In genomic region chr22:39739338-39740027, GRCh38 we compare ENCODE assay signal across 2 cellular contexts.
TF ChIP-seq lines count a peak whose summit lies in the region.

No MANE protein-coding gene starts in this region.

TF ChIP-seq in HepG2, 621 proteins besides CTCF, POLR2A, EP300 and RAD21:
- TF ChIP-seq MAFK (conservative IDR thresholded peaks at IDR 0.05 in 1 of 2, IDR thresholded peaks at IDR 0.05 in 1 of 2; ENCODE audit: low read length in 2 of 2) (peak; percentile 75 to 84), NFE2L2 (IDR thresholded peaks at IDR 0.05; ENCODE audit: low read length) (peak; percentile 87), MAFF (IDR thresholded peaks at IDR 0.05; ENCODE audit: low read depth, low read length) (peak; percentile 79), ELK4 (CRISPR knock-in tag; IDR thresholded peaks at IDR 0.05; ENCODE audit: borderline replicate concordance) (no peak), NFIB (CRISPR knock-in tag; IDR thresholded peaks at IDR 0.05; ENCODE audit: borderline replicate concordance) (no peak), SRSF9 (IDR thresholded peaks at IDR 0.05; ENCODE audit: borderline replicate concordance, insufficient read depth, low read depth, low read length, poor library complexity, severe bottlenecking) (no peak)

TF ChIP-seq in IMR-90, 13 proteins besides CTCF, POLR2A, EP300 and RAD21:
- TF ChIP-seq BHLHE40 (IDR thresholded peaks at IDR 0.05; ENCODE audit: low read depth, low read length) (no peak), CEBPB (IDR thresholded peaks at IDR 0.05; ENCODE audit: low read depth, low read length) (no peak), MAFK (IDR thresholded peaks at IDR 0.05; ENCODE audit: low read depth, low read length) (peak; percentile 56), USF2 (IDR thresholded peaks at IDR 0.05; ENCODE audit: low read depth, low read length) (no peak), FOS (IDR thresholded peaks at IDR 0.05; ENCODE audit: low read depth, low read length) (no peak), RCOR1 (IDR thresholded peaks at IDR 0.05; ENCODE audit: insufficient replicate concordance, low read length) (no peak), RFX5 (IDR thresholded peaks at IDR 0.05; ENCODE audit: low read depth, low read length) (no peak), MXI1 (IDR thresholded peaks at IDR 0.05; ENCODE audit: borderline replicate concordance, low read depth, low read length) (no peak), ELK1 (IDR thresholded peaks at IDR 0.05; ENCODE audit: borderline replicate concordance, low read depth, low read length) (no peak), MAZ (IDR thresholded peaks at IDR 0.05; ENCODE audit: borderline replicate concordance, low read depth, low read length) (no peak), NFE2L2 (IDR thresholded peaks at IDR 0.05; ENCODE audit: low read depth, low read length) (peak; percentile 77), CHD1 (IDR thresholded peaks at IDR 0.05; ENCODE audit: low read depth, low read length) (no peak)
